19 cellular contexts compared by ENCODE assay signal in the genomic region with DNA sequence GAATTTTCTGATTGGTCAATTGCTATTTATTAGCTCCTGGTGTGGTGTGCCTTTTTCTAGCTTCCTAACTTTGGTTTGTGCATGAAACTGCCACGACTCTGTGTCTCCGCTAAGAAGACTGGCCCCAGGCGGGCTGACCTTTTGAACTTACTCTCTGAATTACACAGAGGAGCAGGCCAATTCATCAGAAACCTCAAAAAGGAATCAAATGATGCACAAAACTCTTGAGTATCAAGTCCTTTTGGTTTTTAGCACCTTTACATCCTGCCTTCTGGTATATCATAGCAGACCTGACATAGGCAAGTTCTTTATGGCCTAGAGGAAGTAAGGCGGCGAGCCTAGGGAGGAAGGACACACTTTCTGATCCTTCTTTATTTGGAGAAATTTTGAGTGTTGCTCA. TPM values are rescaled to one million over a fixed set of nuclear protein-coding genes. Genes with fewer than 3 reads are reported as not detected.
DNase-seq lines count a peak whose midpoint lies in the region; ATAC-seq and TF ChIP-seq lines count a peak whose summit lies in the region.
"Had no signal": no experiment of that assay in that cellular context is flagged by ENCODE, and none has a peak within 500 bp of the region (broad histone marks: within the 10 kb centered on the region; RNA-seq: fewer than 3 reads in every experiment).

No MANE protein-coding gene starts in this region.

- no peaks in the 10 kb centered on the region for H3K27me3 Mint-ChIP-seq in activated naive CD8-positive, alpha-beta T cell treated with anti-CD3 and anti-CD28 coated beads, Interleukin-2, amount 10 ng/mL, durations not matched to agents 7 days and 5 days
- peaks cover 0 to 7% of the 10 kb centered on the region in 2 donors for H3K27me3 Mint-ChIP-seq in stimulated activated naive B cell treated with anti-CD40 and anti-IgM and Interleukin-4, amounts not matched to agents 10 μg/mL and 1 μg/mL and 100 μg/mL, for 72 hours
- H3K27me3 Mint-ChIP-seq: naive B cell had no signal

- H3K4me3 Mint-ChIP-seq in activated naive CD8-positive, alpha-beta T cell treated with anti-CD3 and anti-CD28 coated beads, Interleukin-2, amount 10 ng/mL, durations not matched to agents 7 days and 5 days, result peak overlapping the region; percentile 54
- peak overlapping the region in 1 of 2 donors; percentile 54 for H3K4me3 Mint-ChIP-seq in stimulated activated naive B cell treated with anti-CD40 and anti-IgM and Interleukin-4, amounts not matched to agents 10 μg/mL and 1 μg/mL and 100 μg/mL, for 72 hours
- H3K4me3 Mint-ChIP-seq: naive B cell had no signal

- no peaks in the 10 kb centered on the region for H3F3A ChIP-seq in Loucy (ENCODE audit: low read depth)

- H3K27me3 ChIP-seq in Loucy (ENCODE audit: insufficient read depth, low read length, poor library complexity, severe bottlenecking) (no peaks in the 10 kb centered on the region), H7 (ENCODE audit: control insufficient read depth, insufficient read depth, low read length) (no peaks in the 10 kb centered on the region)
- H3K27me3 ChIP-seq: left lung had no signal

- no peaks in the 10 kb centered on the region for H3K36me3 Mint-ChIP-seq in activated naive CD8-positive, alpha-beta T cell treated with anti-CD3 and anti-CD28 coated beads, Interleukin-2, amount 10 ng/mL, durations not matched to agents 7 days and 5 days
- H3K36me3 Mint-ChIP-seq in stimulated activated naive B cell treated with anti-CD40 and anti-IgM and Interleukin-4, amounts not matched to agents 10 μg/mL and 1 μg/mL and 100 μg/mL, for 72 hours, result no peaks in the 10 kb centered on the region
- H3K36me3 Mint-ChIP-seq: naive B cell had no signal

- H3K9me3 ChIP-seq in Loucy (ENCODE audit: insufficient read depth, low read depth, low read length), result no peaks in the 10 kb centered on the region
- H3K9me3 ChIP-seq: left lung had no signal

- H3K4me1 Mint-ChIP-seq in activated naive CD8-positive, alpha-beta T cell treated with anti-CD3 and anti-CD28 coated beads, Interleukin-2, amount 10 ng/mL, durations not matched to agents 7 days and 5 days, result peaks cover 32% of the 10 kb centered on the region
- peaks cover 17 to 38% of the 10 kb centered on the region in 2 donors for H3K4me1 Mint-ChIP-seq in stimulated activated naive B cell treated with anti-CD40 and anti-IgM and Interleukin-4, amounts not matched to agents 10 μg/mL and 1 μg/mL and 100 μg/mL, for 72 hours

- no peak overlapping the region for H3K9ac ChIP-seq in Loucy (ENCODE audit: low read depth, low read length, poor library complexity, severe bottlenecking)

- no peak for TF ChIP-seq CTCF in Loucy (conservative IDR thresholded peaks at IDR 0.05; ENCODE audit: low read length)

- POLR2A ChIA-PET in activated naive CD8-positive, alpha-beta T cell treated with anti-CD3 and anti-CD28 coated beads, Interleukin-2, amount 10 ng/mL, durations not matched to agents 7 days and 5 days (lab: Charles Lee), result no interaction called here

- no peaks in the 10 kb centered on the region for H3K9me3 Mint-ChIP-seq in activated naive CD8-positive, alpha-beta T cell treated with anti-CD3 and anti-CD28 coated beads, Interleukin-2, amount 10 ng/mL, durations not matched to agents 7 days and 5 days
- H3K9me3 Mint-ChIP-seq in stimulated activated naive B cell treated with anti-CD40 and anti-IgM and Interleukin-4, amounts not matched to agents 10 μg/mL and 1 μg/mL and 100 μg/mL, for 72 hours, result no peaks in the 10 kb centered on the region
- H3K9me3 Mint-ChIP-seq: naive B cell had no signal

- H4K20me1 ChIP-seq in Loucy (ENCODE audit: insufficient read depth, low read length, poor library complexity, severe bottlenecking), result no peaks in the 10 kb centered on the region

- ATAC-seq in activated naive CD8-positive, alpha-beta T cell treated with anti-CD3 and anti-CD28 coated beads, Interleukin-2, amount 10 ng/mL, durations not matched to agents 7 days and 5 days (ENCODE audit: low read depth), result peak; percentile 70
- ATAC-seq in stimulated activated naive B cell treated with anti-CD40 and anti-IgM and Interleukin-4, amounts not matched to agents 10 μg/mL and 1 μg/mL and 100 μg/mL, for 72 hours (replicated peaks), result peak; percentile 74 to 85
- ATAC-seq in GM18873 (IDR thresholded peaks at IDR 0.05; ENCODE audit: low FRiP score, unreplicated experiment) (no peak), GM18907 (IDR thresholded peaks at IDR 0.05; ENCODE audit: unreplicated experiment) (no peak)
- ATAC-seq: esophagus mucosa, left lung had no signal

- peak overlapping the region; percentile 36; the same call in 1 of the 2 replicates for H2AFZ ChIP-seq in Loucy (ENCODE audit: low read length)

- peaks cover 7% of the 10 kb centered on the region for H3K4me1 ChIP-seq in Loucy (ENCODE audit: insufficient read depth, low read length, poor library complexity, severe bottlenecking)

- no peaks in the 10 kb centered on the region for H3K36me3 ChIP-seq in Loucy (ENCODE audit: insufficient read depth, low read length)
- no peaks in the 10 kb centered on the region for H3K36me3 ChIP-seq in H7 (replicated peaks; ENCODE audit: control insufficient read depth, insufficient read depth, low read length)
- H3K36me3 ChIP-seq: left lung had no signal

- no peaks in the 10 kb centered on the region for H3K9me2 ChIP-seq in Loucy (replicated peaks; ENCODE audit: low read depth, low read length)

- DNase-seq in activated naive CD4-positive, alpha-beta T cell treated with Interleukin-2 at 50 U/mL for 16 hours, result peak; percentile 20
- no peak for DNase-seq in activated naive CD4-positive, alpha-beta T cell (lab: John Stamatoyannopoulos, UW)
- DNase-seq in activated naive CD8-positive, alpha-beta T cell treated with anti-CD3 and anti-CD28 coated beads, Interleukin-2, amount 10 ng/mL, durations not matched to agents 7 days and 5 days, result no peak
- peak; percentile 13 for DNase-seq in stimulated activated naive B cell treated with anti-CD40 and anti-IgM and Interleukin-4, amounts not matched to agents 10 μg/mL and 1 μg/mL and 100 μg/mL, for 72 hours
- no peak for DNase-seq in H7
- DNase-seq: amygdala, Calu3, cortex of kidney, left lung, naive B cell, NCI-H2171, retina, Right ventricle myocardium superior, T-helper 9 cell had no signal

- no peak overlapping the region for H3K4me2 ChIP-seq in Loucy (ENCODE audit: low read depth, low read length, poor library complexity, severe bottlenecking)

- H3K79me2 ChIP-seq in Loucy (ENCODE audit: insufficient read depth, low read length), result no peaks in the 10 kb centered on the region

- peak overlapping the region; percentile 80 for H3K27ac Mint-ChIP-seq in activated naive CD8-positive, alpha-beta T cell treated with anti-CD3 and anti-CD28 coated beads, Interleukin-2, amount 10 ng/mL, durations not matched to agents 7 days and 5 days
- H3K27ac Mint-ChIP-seq in stimulated activated naive B cell treated with anti-CD40 and anti-IgM and Interleukin-4, amounts not matched to agents 10 μg/mL and 1 μg/mL and 100 μg/mL, for 72 hours, result peak overlapping the region; percentile 7

- H3K4me3 ChIP-seq in Loucy (ENCODE audit: low read length, poor library complexity, severe bottlenecking), result no peak overlapping the region
- H3K4me3 ChIP-seq in H7 (ENCODE audit: insufficient read depth, low read depth, low read length), result no peak overlapping the region
- H3K4me3 ChIP-seq: left lung had no signal

RNA-seq across cellular contexts. Expression of a gene that starts 17.6 kb away (rescaled TPM):
- 1 to 10 TPM in 1 of 2 experiments, under 1 TPM in 1; 0.31 to 1.2 TPM for total RNA-seq in activated naive CD8-positive, alpha-beta T cell treated with anti-CD3 and anti-CD28 coated beads, Interleukin-2, amount 10 ng/mL, durations not matched to agents 7 days and 5 days
- total RNA-seq in H7 (2014; rRNA removed; shearing (Covaris generic)), result 1.6 TPM in 1 of 2 replicates, not detected in the other
- total RNA-seq: Calu3, esophagus mucosa, HT1080 had no signal

RNA-seq across cellular contexts. Expression of a gene that starts 18.2 kb away (rescaled TPM):
- total RNA-seq in activated naive CD8-positive, alpha-beta T cell treated with anti-CD3 and anti-CD28 coated beads, Interleukin-2, amount 10 ng/mL, durations not matched to agents 7 days and 5 days, result not detected
- not detected in 2 replicates for total RNA-seq in H7 (2014; rRNA removed; shearing (Covaris generic))
- total RNA-seq: Calu3, esophagus mucosa, HT1080, left lung, Right ventricle myocardium superior had no signal

RNA-seq across cellular contexts. Expression of a gene that starts 55.8 kb away (rescaled TPM):
- total RNA-seq in activated naive CD8-positive, alpha-beta T cell treated with anti-CD3 and anti-CD28 coated beads, Interleukin-2, amount 10 ng/mL, durations not matched to agents 7 days and 5 days, result not detected
- total RNA-seq in H7 (2014; rRNA removed; shearing (Covaris generic)), result not detected in 2 replicates
- total RNA-seq: Calu3, esophagus mucosa, HT1080, left lung, Right ventricle myocardium superior had no signal

Comparison
In these comparisons a context has a peak if more than half of its experiments do, and no peak if none do; other contexts are left out.
1. DNase-seq: peak in activated naive CD4-positive, alpha-beta T cell treated with Interleukin-2 at 50 U/mL for 16 hours (single experiment) and stimulated activated naive B cell treated with anti-CD40 and anti-IgM and Interleukin-4, amounts not matched to agents 10 μg/mL and 1 μg/mL and 100 μg/mL, for 72 hours (single experiment); none in activated naive CD4-positive, alpha-beta T cell (0 of 4), activated naive CD8-positive, alpha-beta T cell treated with anti-CD3 and anti-CD28 coated beads, Interleukin-2, amount 10 ng/mL, durations not matched to agents 7 days and 5 days (single experiment) and H7 (single experiment).
2. ATAC-seq: peak in activated naive CD8-positive, alpha-beta T cell treated with anti-CD3 and anti-CD28 coated beads, Interleukin-2, amount 10 ng/mL, durations not matched to agents 7 days and 5 days (single experiment) and stimulated activated naive B cell treated with anti-CD40 and anti-IgM and Interleukin-4, amounts not matched to agents 10 μg/mL and 1 μg/mL and 100 μg/mL, for 72 hours (2 of 2); none in GM18873 (single experiment) and GM18907 (single experiment).